Comparison of ENCODE assay signal across 28 cellular contexts in genomic region chr1:29408831-29409605, GRCh38.
"Had no signal": no experiment of that assay in that cellular context is flagged by ENCODE, and none has a peak within 500 bp of the region (broad histone marks: within the 10 kb centered on the region; RNA-seq: fewer than 3 reads in every experiment).

No MANE protein-coding gene starts in this region.

- H3K4me1 Mint-ChIP-seq: activated CD4-positive, alpha-beta memory T cell treated with anti-CD3 and anti-CD28 coated beads, Interleukin-2, amount 10 ng/mL, durations not matched to agents 7 days and 5 days; activated naive CD4-positive, alpha-beta T cell treated with anti-CD3 and anti-CD28 coated beads, Interleukin-2, amount 50 U/mL, for 24 hours; activated naive CD8-positive, alpha-beta T cell treated with anti-CD3 and anti-CD28 coated beads, Interleukin-2, amount 10 ng/mL, durations not matched to agents 7 days and 5 days had no signal

- H3K27ac Mint-ChIP-seq: activated CD4-positive, alpha-beta memory T cell treated with anti-CD3 and anti-CD28 coated beads, Interleukin-2, amount 10 ng/mL, durations not matched to agents 7 days and 5 days; activated naive CD4-positive, alpha-beta T cell treated with anti-CD3 and anti-CD28 coated beads, Interleukin-2, amount 50 U/mL, for 24 hours; activated naive CD8-positive, alpha-beta T cell treated with anti-CD3 and anti-CD28 coated beads, Interleukin-2, amount 10 ng/mL, durations not matched to agents 7 days and 5 days; activated T-cell treated with anti-CD3 and anti-CD28 coated beads, Interleukin-2, amount 50 U/mL, for 24 hours; activated T-helper 2 cell treated with anti-CD3 and anti-CD28 coated beads, Interferon-gamma antibody, Interleukin-2, Interleukin-4, amounts not matched to agents 10 μg/mL and 5 μg/mL and 100 μg/mL, durations not matched to agents 14 hours and 24 hours and 36 hours had no signal

- ATAC-seq: body of pancreas, K562 had no signal

- H3K27ac ChIP-seq: adrenal gland, body of pancreas, breast epithelium, PC-9, WERI-Rb-1 had no signal

- DNase-seq: activated CD4-positive, alpha-beta memory T cell treated with anti-CD3 and anti-CD28 coated beads, Interleukin-2, amount 10 ng/mL, durations not matched to agents 7 days and 5 days; activated CD4-positive, alpha-beta T cell treated with anti-CD3 and anti-CD28 coated beads for 1 hour; activated CD4-positive, alpha-beta T cell treated with anti-CD3 and anti-CD28 coated beads for 48 hours; activated CD4-positive, CD25-positive, alpha-beta regulatory T cell; activated gamma-delta T cell; activated naive CD4-positive, alpha-beta T cell treated with Interleukin-2 at 50 U/mL for 16 hours; activated naive CD8-positive, alpha-beta T cell treated with anti-CD3 and anti-CD28 coated beads, Interleukin-2, amount 10 ng/mL, durations not matched to agents 7 days and 5 days; activated T-cell treated with anti-CD3 and anti-CD28 coated beads, Interleukin-2, amount 50 U/mL, for 24 hours; body of pancreas; NCI-H1105; NCI-H1417 treated with DMSO at 0.1 percent for 48 hours; NCI-H1930; NCI-H2081 treated with DMSO at 0.1 percent for 48 hours; NCI-H226; NCI-H446 treated with DMSO at 0.1 percent for 48 hours; NCI-H524; PC-9; Right ventricle myocardium superior; SW 1271; T-helper 1 cell; T-helper 2 cell; T-helper 9 cell; WERI-Rb-1 had no signal

- H3K36me3 Mint-ChIP-seq: activated naive CD4-positive, alpha-beta T cell treated with anti-CD3 and anti-CD28 coated beads, Interleukin-2, amount 50 U/mL, for 24 hours; activated naive CD8-positive, alpha-beta T cell treated with anti-CD3 and anti-CD28 coated beads, Interleukin-2, amount 10 ng/mL, durations not matched to agents 7 days and 5 days had no signal

- H3K9me3 Mint-ChIP-seq: activated CD4-positive, alpha-beta memory T cell treated with anti-CD3 and anti-CD28 coated beads, Interleukin-2, amount 10 ng/mL, durations not matched to agents 7 days and 5 days; activated naive CD4-positive, alpha-beta T cell treated with anti-CD3 and anti-CD28 coated beads, Interleukin-2, amount 50 U/mL, for 24 hours; activated naive CD8-positive, alpha-beta T cell treated with anti-CD3 and anti-CD28 coated beads, Interleukin-2, amount 10 ng/mL, durations not matched to agents 7 days and 5 days; activated T-cell treated with anti-CD3 and anti-CD28 coated beads, Interleukin-2, amount 50 U/mL, for 24 hours; activated T-helper 2 cell treated with anti-CD3 and anti-CD28 coated beads, Interferon-gamma antibody, Interleukin-2, Interleukin-4, amounts not matched to agents 10 μg/mL and 5 μg/mL and 100 μg/mL, durations not matched to agents 14 hours and 24 hours and 36 hours had no signal

- H3K4me3 Mint-ChIP-seq: activated CD4-positive, alpha-beta memory T cell treated with anti-CD3 and anti-CD28 coated beads, Interleukin-2, amount 10 ng/mL, durations not matched to agents 7 days and 5 days; activated naive CD4-positive, alpha-beta T cell treated with anti-CD3 and anti-CD28 coated beads, Interleukin-2, amount 50 U/mL, for 24 hours; activated naive CD8-positive, alpha-beta T cell treated with anti-CD3 and anti-CD28 coated beads, Interleukin-2, amount 10 ng/mL, durations not matched to agents 7 days and 5 days; activated T-cell treated with anti-CD3 and anti-CD28 coated beads, Interleukin-2, amount 50 U/mL, for 24 hours had no signal

- H3K4me3 ChIP-seq: adrenal gland, body of pancreas, breast epithelium, K562, PC-9 had no signal
